1 cellular context compared by ENCODE assay signal in genomic region chr1:211928993-211929637, GRCh38.
TF ChIP-seq lines count a peak whose summit lies in the region.

No MANE protein-coding gene starts in this region.

TF ChIP-seq in K562, 482 proteins besides CTCF, POLR2A, EP300 and RAD21 (continued from another document and continues in another):
- TF ChIP-seq ZBTB11 (CRISPR knock-in tag; IDR thresholded peaks at IDR 0.05) (peak in 1 of 3 experiments; percentile 56; a peak in 2 of 6 replicates), CBX3 (IDR thresholded peaks at IDR 0.05; ENCODE audit: borderline replicate concordance in 1 of 2, low read length in 2 of 2) (peak in 1 of 2 experiments; percentile 66; a peak in 2 of 3 replicates), ZNF592 (IDR thresholded peaks at IDR 0.05) (peak; percentile 80), ZNF24 (IDR thresholded peaks at IDR 0.05) (0 out of 2 replicates have a peak, but pooled peaks have one; percentile 10), SRSF9 (IDR thresholded peaks at IDR 0.05; ENCODE audit: borderline replicate concordance, low read depth, low read length) (no peak), ATF6 (CRISPR knock-in tag; IDR thresholded peaks at IDR 0.05) (no peak), TEAD2 (tag; IDR thresholded peaks at IDR 0.05) (0 out of 2 replicates have a peak, but pooled peaks have one; percentile 5), ZNF239 (CRISPR knock-in tag; IDR thresholded peaks at IDR 0.05) (no peak), MAX (CRISPR knock-in tag; IDR thresholded peaks at IDR 0.05) (0 out of 2 replicates have a peak, but pooled peaks have one; percentile 42), DPF2 (IDR thresholded peaks at IDR 0.05) (peak; percentile 25; the same call in 1 of the 2 replicates), KLF6 (CRISPR knock-in tag; IDR thresholded peaks at IDR 0.05; ENCODE audit: borderline replicate concordance) (0 out of 2 replicates have a peak, but pooled peaks have one; percentile 26), CXXC5 (CRISPR knock-in tag; IDR thresholded peaks at IDR 0.05) (peak; percentile 40; the same call in 1 of the 2 replicates), ARID3A (IDR thresholded peaks at IDR 0.05; ENCODE audit: borderline replicate concordance, low read depth, low read length) (no peak), MGA (IDR thresholded peaks at IDR 0.05) (peak; percentile 64), YBX1 (IDR thresholded peaks at IDR 0.05) (no peak), ZNF124 (CRISPR knock-in tag; IDR thresholded peaks at IDR 0.05) (no peak), HDAC8 (tag; IDR thresholded peaks at IDR 0.05) (peak; percentile 50; the same call in 1 of the 2 replicates), THRAP3 (IDR thresholded peaks at IDR 0.05; ENCODE audit: borderline replicate concordance) (no peak), ZBTB43 (CRISPR knock-in tag; IDR thresholded peaks at IDR 0.05) (0 out of 2 replicates have a peak, but pooled peaks have one; percentile 26), E2F6 (IDR thresholded peaks at IDR 0.05; ENCODE audit: borderline replicate concordance in 1 of 2, extremely low read depth in 1 of 2, insufficient read depth in 1 of 2, insufficient read length in 1 of 2, low read depth in 1 of 2, low read length in 1 of 2, poor library complexity in 1 of 2, severe bottlenecking in 1 of 2) (peak in 1 of 2 experiments; percentile 27), MIER1 (IDR thresholded peaks at IDR 0.05; ENCODE audit: low read depth) (no peak), L3MBTL2 (IDR thresholded peaks at IDR 0.05) (peak; percentile 66), NBN (IDR thresholded peaks at IDR 0.05; ENCODE audit: low read depth) (0 out of 2 replicates have a peak, but pooled peaks have one; percentile 15), DACH1 (IDR thresholded peaks at IDR 0.05; ENCODE audit: partially characterized antibody) (no peak), MAZ (CRISPR knock-in tag; conservative IDR thresholded peaks at IDR 0.05 in 1 of 2, IDR thresholded peaks at IDR 0.05 in 1 of 2) (peak in 1 of 2 experiments; percentile 57; a peak in 1 of 4 replicates), TRIM24 (IDR thresholded peaks at IDR 0.05) (peak; percentile 33 to 48; a peak in 2 of 4 replicates), ILK (tag; IDR thresholded peaks at IDR 0.05; ENCODE audit: borderline replicate concordance, low read depth) (no peak)
